In genomic region chr19:4288091-4288777, GRCh38 we compare ENCODE assay signal across 1 cellular context.
TF ChIP-seq lines count a peak whose summit lies in the region.

No MANE protein-coding gene starts in this region.

TF ChIP-seq in K562, 482 proteins besides CTCF, POLR2A, EP300 and RAD21 (continues in another document):
- TF ChIP-seq, protein P1, sequence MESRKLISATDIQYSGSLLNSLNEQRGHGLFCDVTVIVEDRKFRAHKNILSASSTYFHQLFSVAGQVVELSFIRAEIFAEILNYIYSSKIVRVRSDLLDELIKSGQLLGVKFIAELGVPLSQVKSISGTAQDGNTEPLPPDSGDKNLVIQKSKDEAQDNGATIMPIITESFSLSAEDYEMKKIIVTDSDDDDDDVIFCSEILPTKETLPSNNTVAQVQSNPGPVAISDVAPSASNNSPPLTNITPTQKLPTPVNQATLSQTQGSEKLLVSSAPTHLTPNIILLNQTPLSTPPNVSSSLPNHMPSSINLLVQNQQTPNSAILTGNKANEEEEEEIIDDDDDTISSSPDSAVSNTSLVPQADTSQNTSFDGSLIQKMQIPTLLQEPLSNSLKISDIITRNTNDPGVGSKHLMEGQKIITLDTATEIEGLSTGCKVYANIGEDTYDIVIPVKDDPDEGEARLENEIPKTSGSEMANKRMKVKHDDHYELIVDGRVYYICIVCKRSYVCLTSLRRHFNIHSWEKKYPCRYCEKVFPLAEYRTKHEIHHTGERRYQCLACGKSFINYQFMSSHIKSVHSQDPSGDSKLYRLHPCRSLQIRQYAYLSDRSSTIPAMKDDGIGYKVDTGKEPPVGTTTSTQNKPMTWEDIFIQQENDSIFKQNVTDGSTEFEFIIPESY (CRISPR knock-in tag; IDR thresholded peaks at IDR 0.05), result peak; percentile 56; the same call in 1 of the 2 replicates
- TF ChIP-seq, protein P2, sequence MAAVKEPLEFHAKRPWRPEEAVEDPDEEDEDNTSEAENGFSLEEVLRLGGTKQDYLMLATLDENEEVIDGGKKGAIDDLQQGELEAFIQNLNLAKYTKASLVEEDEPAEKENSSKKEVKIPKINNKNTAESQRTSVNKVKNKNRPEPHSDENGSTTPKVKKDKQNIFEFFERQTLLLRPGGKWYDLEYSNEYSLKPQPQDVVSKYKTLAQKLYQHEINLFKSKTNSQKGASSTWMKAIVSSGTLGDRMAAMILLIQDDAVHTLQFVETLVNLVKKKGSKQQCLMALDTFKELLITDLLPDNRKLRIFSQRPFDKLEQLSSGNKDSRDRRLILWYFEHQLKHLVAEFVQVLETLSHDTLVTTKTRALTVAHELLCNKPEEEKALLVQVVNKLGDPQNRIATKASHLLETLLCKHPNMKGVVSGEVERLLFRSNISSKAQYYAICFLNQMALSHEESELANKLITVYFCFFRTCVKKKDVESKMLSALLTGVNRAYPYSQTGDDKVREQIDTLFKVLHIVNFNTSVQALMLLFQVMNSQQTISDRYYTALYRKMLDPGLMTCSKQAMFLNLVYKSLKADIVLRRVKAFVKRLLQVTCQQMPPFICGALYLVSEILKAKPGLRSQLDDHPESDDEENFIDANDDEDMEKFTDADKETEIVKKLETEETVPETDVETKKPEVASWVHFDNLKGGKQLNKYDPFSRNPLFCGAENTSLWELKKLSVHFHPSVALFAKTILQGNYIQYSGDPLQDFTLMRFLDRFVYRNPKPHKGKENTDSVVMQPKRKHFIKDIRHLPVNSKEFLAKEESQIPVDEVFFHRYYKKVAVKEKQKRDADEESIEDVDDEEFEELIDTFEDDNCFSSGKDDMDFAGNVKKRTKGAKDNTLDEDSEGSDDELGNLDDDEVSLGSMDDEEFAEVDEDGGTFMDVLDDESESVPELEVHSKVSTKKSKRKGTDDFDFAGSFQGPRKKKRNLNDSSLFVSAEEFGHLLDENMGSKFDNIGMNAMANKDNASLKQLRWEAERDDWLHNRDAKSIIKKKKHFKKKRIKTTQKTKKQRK (IDR thresholded peaks at IDR 0.05; ENCODE audit: borderline replicate concordance, low read depth, low read length), result no peak
- TF ChIP-seq BCOR (IDR thresholded peaks at IDR 0.05) (peak; percentile 83), CTBP1 (IDR thresholded peaks at IDR 0.05; ENCODE audit: borderline replicate concordance) (peak; percentile 49; the same call in 1 of the 2 replicates), ZNF398 (CRISPR knock-in tag; IDR thresholded peaks at IDR 0.05) (no peak), ZNF644 (tag; IDR thresholded peaks at IDR 0.05; ENCODE audit: low read depth) (no peak), U2AF2 (optimal IDR thresholded peaks at IDR 0.05; ENCODE audit: low read depth, low read length) (no peak), RBM25 (IDR thresholded peaks at IDR 0.05; ENCODE audit: low read depth, low read length, severe bottlenecking) (peak; percentile 59), NRF1 (conservative IDR thresholded peaks at IDR 0.05 in 1 of 2, IDR thresholded peaks at IDR 0.05 in 1 of 2) (peak; percentile 51 to 52), ARID1B (IDR thresholded peaks at IDR 0.05) (peak; percentile 46; the same call in 1 of the 2 replicates), FOSL1 (tag; conservative IDR thresholded peaks at IDR 0.05) (peak; percentile 91), ZFP36 (IDR thresholded peaks at IDR 0.05; ENCODE audit: low read depth, low read length, partially characterized antibody) (peak; percentile 68), MXI1 (IDR thresholded peaks at IDR 0.05; ENCODE audit: low read depth, low read length) (no peak), GATAD2A (IDR thresholded peaks at IDR 0.05) (no peak), DPF2 (IDR thresholded peaks at IDR 0.05) (peak; percentile 41; the same call in 1 of the 2 replicates), ZEB2 (IDR thresholded peaks at IDR 0.05) (peak; percentile 37; the same call in 1 of the 2 replicates), MAFF (IDR thresholded peaks at IDR 0.05; ENCODE audit: low read length) (no peak), DDX20 (tag; IDR thresholded peaks at IDR 0.05; ENCODE audit: low read depth) (no peak), ZNF146 (CRISPR knock-in tag; IDR thresholded peaks at IDR 0.05; ENCODE audit: unreplicated experiment) (no peak), KLF13 (tag; IDR thresholded peaks at IDR 0.05; ENCODE audit: borderline replicate concordance, low read depth) (no peak), ZNF717 (CRISPR knock-in tag; IDR thresholded peaks at IDR 0.05) (no peak), RBM39 (optimal IDR thresholded peaks at IDR 0.05; ENCODE audit: low read depth, low read length) (no peak), ESRRA (IDR thresholded peaks at IDR 0.05; ENCODE audit: borderline replicate concordance, low read depth) (peak; percentile 75), MEF2D (tag; conservative IDR thresholded peaks at IDR 0.05; ENCODE audit: low read depth) (no peak), HDAC2 (IDR thresholded peaks at IDR 0.05) (peak; percentile 61; the same call in 1 of the 2 replicates), ZC3H8 (IDR thresholded peaks at IDR 0.05) (no peak), CREM (IDR thresholded peaks at IDR 0.05; ENCODE audit: low read depth) (0 out of 2 replicates have a peak, but pooled peaks have one; percentile 21), HCFC1 (IDR thresholded peaks at IDR 0.05; ENCODE audit: low read depth, low read length) (no peak), NR2C2 (CRISPR knock-in tag; IDR thresholded peaks at IDR 0.05) (no peak), NR2C2 (tag; IDR thresholded peaks at IDR 0.05) (peak; percentile 81), RCOR1 (IDR thresholded peaks at IDR 0.05; ENCODE audit: borderline replicate concordance in 1 of 2, low read depth in 2 of 2, low read length in 2 of 2) (peak in 1 of 2 experiments; percentile 73; a peak in 1 of 4 replicates), KDM1A (IDR thresholded peaks at IDR 0.05) (peak in 1 of 2 experiments; percentile 44; a peak in 1 of 4 replicates), ZNF592 (IDR thresholded peaks at IDR 0.05) (no peak)
- TF ChIP-seq, protein P3, sequence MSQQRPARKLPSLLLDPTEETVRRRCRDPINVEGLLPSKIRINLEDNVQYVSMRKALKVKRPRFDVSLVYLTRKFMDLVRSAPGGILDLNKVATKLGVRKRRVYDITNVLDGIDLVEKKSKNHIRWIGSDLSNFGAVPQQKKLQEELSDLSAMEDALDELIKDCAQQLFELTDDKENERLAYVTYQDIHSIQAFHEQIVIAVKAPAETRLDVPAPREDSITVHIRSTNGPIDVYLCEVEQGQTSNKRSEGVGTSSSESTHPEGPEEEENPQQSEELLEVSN (IDR thresholded peaks at IDR 0.05; ENCODE audit: borderline replicate concordance in 1 of 2, extremely low read depth in 1 of 2, insufficient read depth in 1 of 2, insufficient read length in 1 of 2, low read depth in 1 of 2, low read length in 1 of 2, poor library complexity in 1 of 2, severe bottlenecking in 1 of 2), result no peak
- TF ChIP-seq, protein P4, sequence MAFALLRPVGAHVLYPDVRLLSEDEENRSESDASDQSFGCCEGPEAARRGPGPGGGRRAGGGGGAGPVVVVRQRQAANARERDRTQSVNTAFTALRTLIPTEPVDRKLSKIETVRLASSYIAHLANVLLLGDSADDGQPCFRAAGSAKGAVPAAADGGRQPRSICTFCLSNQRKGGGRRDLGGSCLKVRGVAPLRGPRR (CRISPR knock-in tag; IDR thresholded peaks at IDR 0.05), result no peak
- TF ChIP-seq, protein P5, sequence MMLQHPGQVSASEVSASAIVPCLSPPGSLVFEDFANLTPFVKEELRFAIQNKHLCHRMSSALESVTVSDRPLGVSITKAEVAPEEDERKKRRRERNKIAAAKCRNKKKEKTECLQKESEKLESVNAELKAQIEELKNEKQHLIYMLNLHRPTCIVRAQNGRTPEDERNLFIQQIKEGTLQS (IDR thresholded peaks at IDR 0.05), result peak; percentile 92
- TF ChIP-seq, protein P5 (CRISPR knock-in tag; conservative IDR thresholded peaks at IDR 0.05), result 0 out of 2 replicates have a peak, but pooled peaks have one; percentile 50
- TF ChIP-seq, protein P6, sequence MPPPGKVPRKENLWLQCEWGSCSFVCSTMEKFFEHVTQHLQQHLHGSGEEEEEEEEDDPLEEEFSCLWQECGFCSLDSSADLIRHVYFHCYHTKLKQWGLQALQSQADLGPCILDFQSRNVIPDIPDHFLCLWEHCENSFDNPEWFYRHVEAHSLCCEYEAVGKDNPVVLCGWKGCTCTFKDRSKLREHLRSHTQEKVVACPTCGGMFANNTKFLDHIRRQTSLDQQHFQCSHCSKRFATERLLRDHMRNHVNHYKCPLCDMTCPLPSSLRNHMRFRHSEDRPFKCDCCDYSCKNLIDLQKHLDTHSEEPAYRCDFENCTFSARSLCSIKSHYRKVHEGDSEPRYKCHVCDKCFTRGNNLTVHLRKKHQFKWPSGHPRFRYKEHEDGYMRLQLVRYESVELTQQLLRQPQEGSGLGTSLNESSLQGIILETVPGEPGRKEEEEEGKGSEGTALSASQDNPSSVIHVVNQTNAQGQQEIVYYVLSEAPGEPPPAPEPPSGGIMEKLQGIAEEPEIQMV (tag; conservative IDR thresholded peaks at IDR 0.05; ENCODE audit: low read depth), result no peak
- TF ChIP-seq, protein P7, sequence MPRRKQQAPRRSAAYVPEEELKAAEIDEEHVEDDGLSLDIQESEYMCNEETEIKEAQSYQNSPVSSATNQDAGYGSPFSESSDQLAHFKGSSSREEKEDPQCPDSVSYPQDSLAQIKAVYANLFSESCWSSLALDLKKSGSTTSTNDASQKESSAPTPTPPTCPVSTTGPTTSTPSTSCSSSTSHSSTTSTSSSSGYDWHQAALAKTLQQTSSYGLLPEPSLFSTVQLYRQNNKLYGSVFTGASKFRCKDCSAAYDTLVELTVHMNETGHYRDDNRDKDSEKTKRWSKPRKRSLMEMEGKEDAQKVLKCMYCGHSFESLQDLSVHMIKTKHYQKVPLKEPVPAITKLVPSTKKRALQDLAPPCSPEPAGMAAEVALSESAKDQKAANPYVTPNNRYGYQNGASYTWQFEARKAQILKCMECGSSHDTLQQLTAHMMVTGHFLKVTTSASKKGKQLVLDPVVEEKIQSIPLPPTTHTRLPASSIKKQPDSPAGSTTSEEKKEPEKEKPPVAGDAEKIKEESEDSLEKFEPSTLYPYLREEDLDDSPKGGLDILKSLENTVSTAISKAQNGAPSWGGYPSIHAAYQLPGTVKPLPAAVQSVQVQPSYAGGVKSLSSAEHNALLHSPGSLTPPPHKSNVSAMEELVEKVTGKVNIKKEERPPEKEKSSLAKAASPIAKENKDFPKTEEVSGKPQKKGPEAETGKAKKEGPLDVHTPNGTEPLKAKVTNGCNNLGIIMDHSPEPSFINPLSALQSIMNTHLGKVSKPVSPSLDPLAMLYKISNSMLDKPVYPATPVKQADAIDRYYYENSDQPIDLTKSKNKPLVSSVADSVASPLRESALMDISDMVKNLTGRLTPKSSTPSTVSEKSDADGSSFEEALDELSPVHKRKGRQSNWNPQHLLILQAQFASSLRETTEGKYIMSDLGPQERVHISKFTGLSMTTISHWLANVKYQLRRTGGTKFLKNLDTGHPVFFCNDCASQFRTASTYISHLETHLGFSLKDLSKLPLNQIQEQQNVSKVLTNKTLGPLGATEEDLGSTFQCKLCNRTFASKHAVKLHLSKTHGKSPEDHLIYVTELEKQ (CRISPR knock-in tag; IDR thresholded peaks at IDR 0.05), result no peak
